29 cellular contexts compared by ENCODE assay signal in genomic region chr3:179447251-179447650, GRCh38.
"Had no signal": no experiment of that assay in that cellular context is flagged by ENCODE, and none has a peak within 500 bp of the region (broad histone marks: within the 10 kb centered on the region; RNA-seq: fewer than 3 reads in every experiment).

No MANE protein-coding gene starts in this region.

- DNase-seq: activated CD4-positive, alpha-beta T cell treated with anti-CD3 and anti-CD28 coated beads for 1 hour; activated CD4-positive, alpha-beta T cell treated with anti-CD3 and anti-CD28 coated beads, Interleukin-2, amount 50 U/mL, for 4 hours; activated CD4-positive, CD25-positive, alpha-beta regulatory T cell; activated CD8-positive, alpha-beta T cell treated with anti-CD3 and anti-CD28 coated beads for 36 hours; activated gamma-delta T cell treated with Interleukin-2 at 50 U/mL for 16 hours; activated naive CD4-positive, alpha-beta T cell treated with anti-CD3 and anti-CD28 coated beads for 36 hours; activated T-cell treated with anti-CD3 and anti-CD28 coated beads, Interleukin-2, amount 50 U/mL, for 1 hour; adrenal gland; body of pancreas; caudate nucleus; cerebellar nuclear complex; NCI-H1092 treated with DMSO at 0.1 percent for 48 hours; NCI-H187; NCI-H2029 treated with DMSO at 0.1 percent for 48 hours; NCI-H2107; NCI-H2171; NCI-H510A; NCI-H748 treated with DMSO at 0.1 percent for 48 hours; NK-92 treated with Interleukin-12 subunit alpha and Interleukin-12 subunit beta, amount 100 ng/mL, for 24 hours; Peyer's patch; SHP77 treated with DMSO at 0.1 percent for 48 hours; SK-N-SH; T-cell; T-helper 17 cell had no signal

- H3K4me3 ChIP-seq: adrenal gland, body of pancreas, Peyer's patch, SJSA1 had no signal

- H3K4me3 Mint-ChIP-seq: activated CD4-positive, alpha-beta T cell treated with anti-CD3 and anti-CD28 coated beads, Interleukin-2, amount 10 ng/mL, durations not matched to agents 24 days and 14 days; activated CD8-positive, alpha-beta T cell treated with anti-CD3 and anti-CD28 coated beads for 36 hours; activated naive CD4-positive, alpha-beta T cell treated with anti-CD3 and anti-CD28 coated beads for 36 hours; T-cell had no signal

- H3K36me3 ChIP-seq: adrenal gland, Peyer's patch had no signal

- H3K9me3 ChIP-seq: adrenal gland, body of pancreas, Peyer's patch, SK-N-SH had no signal

- H3K9me3 Mint-ChIP-seq: activated CD4-positive, alpha-beta T cell treated with anti-CD3 and anti-CD28 coated beads, Interleukin-2, amount 10 ng/mL, durations not matched to agents 24 days and 14 days; activated CD8-positive, alpha-beta T cell treated with anti-CD3 and anti-CD28 coated beads for 36 hours; activated naive CD4-positive, alpha-beta T cell treated with anti-CD3 and anti-CD28 coated beads for 36 hours; activated naive CD4-positive, alpha-beta T cell treated with anti-CD3 and anti-CD28 coated beads, Interleukin-2, amount 50 U/mL, for 72 hours; T-cell had no signal

- H3K27ac ChIP-seq: adrenal gland, body of pancreas, Peyer's patch, SJSA1, VCaP had no signal

- H3K27ac Mint-ChIP-seq: activated CD4-positive, alpha-beta T cell treated with anti-CD3 and anti-CD28 coated beads, Interleukin-2, amount 10 ng/mL, durations not matched to agents 24 days and 14 days; activated CD8-positive, alpha-beta T cell treated with anti-CD3 and anti-CD28 coated beads for 36 hours; activated naive CD4-positive, alpha-beta T cell treated with anti-CD3 and anti-CD28 coated beads for 36 hours; activated naive CD4-positive, alpha-beta T cell treated with anti-CD3 and anti-CD28 coated beads, Interleukin-2, amount 50 U/mL, for 72 hours; T-cell; T-helper 17 cell had no signal

- ATAC-seq: activated CD8-positive, alpha-beta T cell treated with anti-CD3 and anti-CD28 coated beads for 36 hours; activated naive CD4-positive, alpha-beta T cell treated with anti-CD3 and anti-CD28 coated beads, Interleukin-2, amount 50 U/mL, for 72 hours; body of pancreas; PC-3; T-cell; T-helper 17 cell had no signal

- H3K36me3 Mint-ChIP-seq: T-cell had no signal
